8 cellular contexts compared by ENCODE assay signal in genomic region chrX:72713599-72714444, GRCh38. TPM values are rescaled to one million over a fixed set of nuclear protein-coding genes. Genes with fewer than 3 reads are reported as not detected.
A peak's percentile ranks its signal among the peaks of the same experiment; 100 is the strongest.
DNase-seq lines count a peak whose midpoint lies in the region; ATAC-seq and TF ChIP-seq lines count a peak whose summit lies in the region.
"Not testable (repeated sequence)": the region's sequence is repeated elsewhere in the genome, so short reads cannot be mapped to it uniquely, and the experiment has no call there.

PHKA1 (minus strand) TSS chrX:72714306; CDS start chrX:72713880, 426 bp downstream.

- not testable (repeated sequence) for H3K27me3 Mint-ChIP-seq in activated CD4-positive, alpha-beta memory T cell treated with anti-CD3 and anti-CD28 coated beads for 36 hours

- peak within 1 kb of the TSS; percentile 69 for H3K4me3 Mint-ChIP-seq in activated CD4-positive, alpha-beta memory T cell treated with anti-CD3 and anti-CD28 coated beads for 36 hours

- peak within 1 kb of the TSS; percentile 57 for H3K9ac ChIP-seq in ES-I3 (ENCODE audit: low read depth, low read length)
- not testable (repeated sequence) for H3K9ac ChIP-seq in iPS-15b (ENCODE audit: low read depth, low read length); trophoblast cell (ENCODE audit: low read length)

- not testable (repeated sequence) for H3K9me3 Mint-ChIP-seq in activated CD4-positive, alpha-beta memory T cell treated with anti-CD3 and anti-CD28 coated beads for 36 hours

- H3K14ac ChIP-seq in trophoblast cell (ENCODE audit: low read length), result not testable (repeated sequence)

- no CpG with 5 or more reads among the region's 80 CpGs for WGBS in trophoblast cell (ENCODE audit: extremely low coverage, insufficient coverage, insufficient read length)

- not testable (repeated sequence) for H3K79me1 ChIP-seq in trophoblast cell (ENCODE audit: low read length)

- not testable (repeated sequence) for H3K36me3 Mint-ChIP-seq in activated CD4-positive, alpha-beta memory T cell treated with anti-CD3 and anti-CD28 coated beads for 36 hours

- H2AFZ ChIP-seq in trophoblast cell (ENCODE audit: insufficient read depth, low read length, poor library complexity), result not testable (repeated sequence)

- H2BK120ac ChIP-seq in trophoblast cell (ENCODE audit: insufficient read depth, low read length, poor library complexity), result not testable (repeated sequence)

- H4K8ac ChIP-seq in trophoblast cell (ENCODE audit: low read depth, low read length), result not testable (repeated sequence)

- H3K23ac ChIP-seq in trophoblast cell (ENCODE audit: low read length), result not testable (repeated sequence)

- H3K18ac ChIP-seq in trophoblast cell (ENCODE audit: low read length), result not testable (repeated sequence)

- not testable (repeated sequence) for H2BK5ac ChIP-seq in trophoblast cell (ENCODE audit: low read depth, low read length, poor library complexity)

- POLR2A ChIA-PET in activated CD4-positive, alpha-beta memory T cell treated with anti-CD3 and anti-CD28 coated beads for 36 hours (lab: Charles Lee), result not testable (repeated sequence)

- intact Hi-C loops in activated CD4-positive, alpha-beta memory T cell treated with anti-CD3 and anti-CD28 coated beads for 36 hours (cut with micrococcal nuclease), result loop anchor here (2.0 kb wide), 1 partner anchor 93 kb away; no protein-coding TSS in a partner anchor

- peak; percentile 30 for DNase-seq in NCI-H748 (lab: John Stamatoyannopoulos, UW; ENCODE audit: unreplicated experiment)
- peak; percentile 67 for DNase-seq in activated CD4-positive, alpha-beta memory T cell treated with anti-CD3 and anti-CD28 coated beads for 36 hours
- DNase-seq in cerebellum (ENCODE audit: low spot score), result peak; percentile 21
- peak; percentile 45 to 63 for DNase-seq in trophoblast cell
- not testable (repeated sequence) for DNase-seq in thoracic aorta (ENCODE audit: low spot score)

- H2BK12ac ChIP-seq in trophoblast cell (ENCODE audit: low read length), result not testable (repeated sequence)

- H3K4me1 Mint-ChIP-seq in activated CD4-positive, alpha-beta memory T cell treated with anti-CD3 and anti-CD28 coated beads for 36 hours (ENCODE audit: low read depth), result peaks cover 12% of the 10 kb centered on the region

- H4K12ac ChIP-seq in trophoblast cell (ENCODE audit: low read depth, low read length), result not testable (repeated sequence)

- not testable (repeated sequence) for H2AK5ac ChIP-seq in trophoblast cell (ENCODE audit: low read length)

- H3K27me3 ChIP-seq in iPS-15b (ENCODE audit: control insufficient read depth, insufficient read depth, low read length); trophoblast cell (ENCODE audit: insufficient read depth, low read length); thoracic aorta (replicated peaks; ENCODE audit: insufficient read depth): not testable (repeated sequence)

- H3K36me3 ChIP-seq in ES-I3 (ENCODE audit: insufficient read depth, low read length); iPS-15b (ENCODE audit: control insufficient read depth, insufficient read depth, low read length); trophoblast cell (ENCODE audit: control insufficient read depth in 1 of 2, insufficient read depth in 2 of 2, low read length in 2 of 2); thoracic aorta: not testable (repeated sequence)

- CTCF ChIA-PET in activated CD4-positive, alpha-beta memory T cell treated with anti-CD3 and anti-CD28 coated beads for 36 hours (lab: Charles Lee), result not testable (repeated sequence)

- H3K4me1 ChIP-seq in ES-I3 (ENCODE audit: insufficient read depth, low read length), result peaks cover 11% of the 10 kb centered on the region; the same call in 1 of the 2 replicates
- H3K4me1 ChIP-seq in iPS-15b (ENCODE audit: control insufficient read depth, insufficient read depth, low read length); trophoblast cell (ENCODE audit: control insufficient read depth in 1 of 2, insufficient read depth in 2 of 2, low read length in 2 of 2); thoracic aorta (ENCODE audit: control insufficient read depth in 1 of 2, low read depth in 2 of 2): not testable (repeated sequence)

- not testable (repeated sequence) for H3K79me2 ChIP-seq in trophoblast cell (ENCODE audit: control insufficient read depth, insufficient read depth, low read length, poor library complexity)

- H3K27ac Mint-ChIP-seq in activated CD4-positive, alpha-beta memory T cell treated with anti-CD3 and anti-CD28 coated beads for 36 hours, result peak within 1 kb of the TSS; percentile 38

- not testable (repeated sequence) for H3K27ac ChIP-seq in trophoblast cell (ENCODE audit: low read depth, low read length)
- peak within 1 kb of the TSS; percentile 86 to 88 for H3K27ac ChIP-seq in thoracic aorta

- not testable (repeated sequence) for H3K4ac ChIP-seq in trophoblast cell (ENCODE audit: low read depth, low read length)

- peak within 1 kb of the TSS; percentile 62 for H3K4me2 ChIP-seq in trophoblast cell (ENCODE audit: low read length)

- H3K9me3 ChIP-seq in ES-I3 (ENCODE audit: control insufficient read depth, insufficient read depth, low read length); iPS-15b (ENCODE audit: control insufficient read depth, insufficient read depth, low read length); trophoblast cell (ENCODE audit: insufficient read depth, low read depth, low read length); thoracic aorta: not testable (repeated sequence)

- TF ChIP-seq CTCF in thoracic aorta (IDR thresholded peaks at IDR 0.05), result not testable (repeated sequence)

- H4K91ac ChIP-seq in trophoblast cell (ENCODE audit: low read depth, low read length), result peak within 1 kb of the TSS; percentile 33

- ATAC-seq in HG03159 (IDR thresholded peaks at IDR 0.05; ENCODE audit: unreplicated experiment) (peak; percentile 58), thoracic aorta (ENCODE audit: insufficient number of reproducible peaks, low FRiP score, low read depth) (peak; percentile 60)

- H3K4me3 ChIP-seq in iPS-15b (ENCODE audit: low read depth, low read length), result peak within 1 kb of the TSS; percentile 60
- peak within 1 kb of the TSS; percentile 60 for H3K4me3 ChIP-seq in trophoblast cell (ENCODE audit: low read depth, low read length)
- H3K4me3 ChIP-seq in thoracic aorta, result peak within 1 kb of the TSS; percentile 76

RNA-seq across cellular contexts. Expression of gene PHKA1, which starts in this region (rescaled TPM):
- total RNA-seq in activated CD4-positive, alpha-beta memory T cell treated with anti-CD3 and anti-CD28 coated beads for 36 hours, result 1 to 10 TPM; 3.5 to 3.8 TPM
- total RNA-seq in cerebellum (2.8 TPM), thoracic aorta (10 to 100 TPM; 12.5 to 24.3 TPM)
- 3.1 and 3.5 TPM in 2 replicates for polyA plus RNA-seq in trophoblast cell (2013)
